In genomic region chr17:45376606-45377005, GRCh38 we compare ENCODE assay signal across 3 cellular contexts.
TF ChIP-seq lines count a peak whose summit lies in the region.

No MANE protein-coding gene starts in this region.

TF ChIP-seq in A549, 52 proteins besides CTCF, POLR2A, EP300 and RAD21:
- TF ChIP-seq NPAS2 (CRISPR knock-in tag; IDR thresholded peaks at IDR 0.05; ENCODE audit: borderline replicate concordance): no peak
- no peak for TF ChIP-seq RNF2 (IDR thresholded peaks at IDR 0.05; ENCODE audit: borderline replicate concordance, low read depth)
- TF ChIP-seq SMC3 (IDR thresholded peaks at IDR 0.05): no peak
- no peak for TF ChIP-seq HES2 (IDR thresholded peaks at IDR 0.05)
- no peak for TF ChIP-seq HMGXB4 (CRISPR knock-in tag; IDR thresholded peaks at IDR 0.05; ENCODE audit: borderline replicate concordance)
- no peak for TF ChIP-seq ATOH8 (CRISPR knock-in tag; IDR thresholded peaks at IDR 0.05; ENCODE audit: low read depth)
- TF ChIP-seq HOXA7 (CRISPR knock-in tag; IDR thresholded peaks at IDR 0.05): no peak

TF ChIP-seq in IMR-90, 13 proteins besides CTCF, POLR2A, EP300 and RAD21:
- no peak for TF ChIP-seq MAFK (IDR thresholded peaks at IDR 0.05; ENCODE audit: low read depth, low read length)
- TF ChIP-seq MXI1 (IDR thresholded peaks at IDR 0.05; ENCODE audit: borderline replicate concordance, low read depth, low read length): no peak
- TF ChIP-seq USF2 (IDR thresholded peaks at IDR 0.05; ENCODE audit: low read depth, low read length): no peak
- TF ChIP-seq BHLHE40 (IDR thresholded peaks at IDR 0.05; ENCODE audit: low read depth, low read length): no peak
- no peak for TF ChIP-seq ELK1 (IDR thresholded peaks at IDR 0.05; ENCODE audit: borderline replicate concordance, low read depth, low read length)
- no peak for TF ChIP-seq NFE2L2 (IDR thresholded peaks at IDR 0.05; ENCODE audit: low read depth, low read length)
- TF ChIP-seq RCOR1 (IDR thresholded peaks at IDR 0.05; ENCODE audit: insufficient replicate concordance, low read length): no peak

TF ChIP-seq in H1, 55 proteins besides CTCF, POLR2A, EP300 and RAD21:
- no peak for TF ChIP-seq SRF (IDR thresholded peaks at IDR 0.05; ENCODE audit: low read depth, low read length)
- TF ChIP-seq TAF1 (IDR thresholded peaks at IDR 0.05; ENCODE audit: low read depth, low read length): no peak
